In the genomic region with DNA sequence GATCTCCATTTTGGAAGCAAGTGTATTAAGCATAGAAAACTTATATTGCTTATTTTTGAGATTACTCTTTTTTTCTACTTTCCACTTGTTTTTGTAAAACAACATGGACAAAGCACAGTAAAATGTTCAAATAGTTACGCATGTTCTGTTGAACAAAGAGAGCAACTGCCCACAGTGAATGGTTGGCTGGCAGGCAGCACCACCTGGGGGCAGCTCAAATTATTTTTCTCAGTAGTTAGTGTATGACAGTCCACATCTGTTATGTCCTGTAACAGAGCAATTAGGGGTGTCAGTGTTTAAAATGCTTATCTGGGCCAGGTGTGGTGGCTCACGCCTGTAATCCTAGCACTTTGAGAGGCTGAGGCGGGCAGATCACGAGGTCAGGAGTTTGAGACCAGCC, we compare ENCODE assay signal across 9 cellular contexts. TPM values are rescaled to one million over a fixed set of nuclear protein-coding genes. Genes with fewer than 3 reads are reported as not detected.
A peak's percentile ranks its signal among the peaks of the same experiment; 100 is the strongest.
DNase-seq lines count a peak whose midpoint lies in the region; ATAC-seq and TF ChIP-seq lines count a peak whose summit lies in the region.
"Had no signal": no experiment of that assay in that cellular context is flagged by ENCODE, and none has a peak within 500 bp of the region (broad histone marks: within the 10 kb centered on the region; RNA-seq: fewer than 3 reads in every experiment).

No MANE protein-coding gene starts in this region.

- no peaks in the 10 kb centered on the region for H3K4me1 Mint-ChIP-seq in activated CD4-positive, alpha-beta T cell treated with anti-CD3 and anti-CD28 coated beads for 36 hours
- no peaks in the 10 kb centered on the region for H3K4me1 Mint-ChIP-seq in activated CD4-positive, alpha-beta T cell treated with anti-CD3 and anti-CD28 coated beads, Interleukin-2, amount 10 ng/mL, durations not matched to agents 24 days and 14 days

- H3K4me3 Mint-ChIP-seq in activated CD4-positive, alpha-beta T cell treated with anti-CD3 and anti-CD28 coated beads for 36 hours, result no peak overlapping the region
- no peak overlapping the region for H3K4me3 Mint-ChIP-seq in activated CD4-positive, alpha-beta T cell treated with anti-CD3 and anti-CD28 coated beads, Interleukin-2, amount 10 ng/mL, durations not matched to agents 24 days and 14 days

- H3K27me3 Mint-ChIP-seq in activated CD4-positive, alpha-beta T cell treated with anti-CD3 and anti-CD28 coated beads for 36 hours, result peaks cover 7% of the 10 kb centered on the region
- peaks cover 16% of the 10 kb centered on the region for H3K27me3 Mint-ChIP-seq in activated CD4-positive, alpha-beta T cell treated with anti-CD3 and anti-CD28 coated beads, Interleukin-2, amount 10 ng/mL, durations not matched to agents 24 days and 14 days

- no peak overlapping the region for H3K27ac Mint-ChIP-seq in activated CD4-positive, alpha-beta T cell treated with anti-CD3 and anti-CD28 coated beads for 36 hours
- H3K27ac Mint-ChIP-seq in activated CD4-positive, alpha-beta T cell treated with anti-CD3 and anti-CD28 coated beads, Interleukin-2, amount 10 ng/mL, durations not matched to agents 24 days and 14 days, result no peak overlapping the region

- ATAC-seq in activated CD4-positive, alpha-beta T cell treated with anti-CD3 and anti-CD28 coated beads for 36 hours, result no peak
- ATAC-seq in Right ventricle myocardium superior (ENCODE audit: poor library complexity), result peak; percentile 78

- intact Hi-C loops in activated CD4-positive, alpha-beta T cell treated with anti-CD3 and anti-CD28 coated beads for 36 hours (cut with DNase I, micrococcal nuclease), result loop anchor here in 1 of 2 experiments (1.0 kb wide), 1 partner anchor 233 kb away; no protein-coding TSS in a partner anchor
- intact Hi-C loops in activated CD4-positive, alpha-beta T cell treated with anti-CD3 and anti-CD28 coated beads, Interleukin-2, amount 10 ng/mL, durations not matched to agents 24 days and 14 days (cut with micrococcal nuclease), result no loop called here
- intact Hi-C loops in Right ventricle myocardium superior (cut with DNase I), result loop anchor here (5.0 kb wide), 1 partner anchor 234 kb away; no protein-coding TSS in a partner anchor

- peak; percentile 30 for DNase-seq in activated CD4-positive, alpha-beta T cell treated with anti-CD3 and anti-CD28 coated beads for 36 hours
- no peak for DNase-seq in activated CD4-positive, alpha-beta T cell treated with anti-CD3 and anti-CD28 coated beads, Interleukin-2, amount 10 ng/mL, durations not matched to agents 24 days and 14 days
- peak; percentile 32 for DNase-seq in RWPE1 (ENCODE audit: low spot score)
- no peak for DNase-seq in Right ventricle myocardium superior
- DNase-seq in superior temporal gyrus (ENCODE audit: extremely low spot score), result peak; percentile 40
- no peak for DNase-seq in activated CD4-positive, CD25-positive, alpha-beta regulatory T cell treated with anti-CD3 and anti-CD28 coated beads, Interleukin-2, amount 50 U/mL, for 72 hours
- DNase-seq in islet precursor cell, result no peak
- DNase-seq in SK-N-DZ (ENCODE audit: low spot score), result no peak

- POLR2A ChIA-PET in activated CD4-positive, alpha-beta T cell treated with anti-CD3 and anti-CD28 coated beads for 36 hours (lab: Charles Lee), result no interaction called here
- POLR2A ChIA-PET in RWPE1 (lab: Yijun Ruan, JAX; ENCODE audit: low non-redundant PET), result no interaction called here

- TF ChIP-seq CTCF in RWPE1 (conservative IDR thresholded peaks at IDR 0.05; ENCODE audit: low read depth), result no peak; the same call in 1 of the 2 replicates

- no peaks in the 10 kb centered on the region for H3K36me3 Mint-ChIP-seq in activated CD4-positive, alpha-beta T cell treated with anti-CD3 and anti-CD28 coated beads for 36 hours (ENCODE audit: low read depth)
- H3K36me3 Mint-ChIP-seq in activated CD4-positive, alpha-beta T cell treated with anti-CD3 and anti-CD28 coated beads, Interleukin-2, amount 10 ng/mL, durations not matched to agents 24 days and 14 days (ENCODE audit: low read depth), result no peaks in the 10 kb centered on the region

- no peak overlapping the region for H3K27ac ChIP-seq in RWPE1
- H3K27ac ChIP-seq: Peyer's patch had no signal

- H3K9me3 Mint-ChIP-seq in activated CD4-positive, alpha-beta T cell treated with anti-CD3 and anti-CD28 coated beads for 36 hours (ENCODE audit: low read depth), result no peaks in the 10 kb centered on the region
- peaks cover 9% of the 10 kb centered on the region for H3K9me3 Mint-ChIP-seq in activated CD4-positive, alpha-beta T cell treated with anti-CD3 and anti-CD28 coated beads, Interleukin-2, amount 10 ng/mL, durations not matched to agents 24 days and 14 days

- CTCF ChIA-PET in activated CD4-positive, alpha-beta T cell treated with anti-CD3 and anti-CD28 coated beads for 36 hours (lab: Charles Lee), result no interaction called here
- CTCF ChIA-PET in RWPE1 (lab: Yijun Ruan, JAX), result interaction anchor here (0.6 to 1.3 kb wide), 5 partner anchors 76 to 1072 kb away, joined by 3 to 4 read pairs (median 3); no protein-coding TSS in a partner anchor

RNA-seq across cellular contexts. Expression of gene CACUL1, which starts 46.1 kb away (rescaled TPM):
- total RNA-seq in activated CD4-positive, alpha-beta T cell treated with anti-CD3 and anti-CD28 coated beads for 36 hours, result 10 to 100 TPM; 20.1 to 24.4 TPM
- 27.6 and 29.4 TPM in 2 replicates for total RNA-seq in activated CD4-positive, alpha-beta T cell treated with anti-CD3 and anti-CD28 coated beads, Interleukin-2, amount 10 ng/mL, durations not matched to agents 24 days and 14 days
- total RNA-seq in Right ventricle myocardium superior, result 21.4 TPM
- polyA plus RNA-seq in SK-N-DZ (2014; cell fraction: cytosol; rRNA removed), result 8.5 and 17.1 TPM in 2 replicates
- polyA plus RNA-seq in SK-N-DZ (2014; cell fraction: nucleus; rRNA removed), result 11.5 and 24.2 TPM in 2 replicates

Comparison
In these comparisons a context has a peak if more than half of its experiments do, and no peak if none do; other contexts are left out.
1. DNase-seq: peak in activated CD4-positive, alpha-beta T cell treated with anti-CD3 and anti-CD28 coated beads for 36 hours (single experiment), RWPE1 (single experiment) and superior temporal gyrus (single experiment); none in activated CD4-positive, alpha-beta T cell treated with anti-CD3 and anti-CD28 coated beads, Interleukin-2, amount 10 ng/mL, durations not matched to agents 24 days and 14 days (single experiment), Right ventricle myocardium superior (single experiment), activated CD4-positive, CD25-positive, alpha-beta regulatory T cell treated with anti-CD3 and anti-CD28 coated beads, Interleukin-2, amount 50 U/mL, for 72 hours (single experiment), islet precursor cell (single experiment) and SK-N-DZ (single experiment).